9 cellular contexts compared by ENCODE assay signal in the genomic region with DNA sequence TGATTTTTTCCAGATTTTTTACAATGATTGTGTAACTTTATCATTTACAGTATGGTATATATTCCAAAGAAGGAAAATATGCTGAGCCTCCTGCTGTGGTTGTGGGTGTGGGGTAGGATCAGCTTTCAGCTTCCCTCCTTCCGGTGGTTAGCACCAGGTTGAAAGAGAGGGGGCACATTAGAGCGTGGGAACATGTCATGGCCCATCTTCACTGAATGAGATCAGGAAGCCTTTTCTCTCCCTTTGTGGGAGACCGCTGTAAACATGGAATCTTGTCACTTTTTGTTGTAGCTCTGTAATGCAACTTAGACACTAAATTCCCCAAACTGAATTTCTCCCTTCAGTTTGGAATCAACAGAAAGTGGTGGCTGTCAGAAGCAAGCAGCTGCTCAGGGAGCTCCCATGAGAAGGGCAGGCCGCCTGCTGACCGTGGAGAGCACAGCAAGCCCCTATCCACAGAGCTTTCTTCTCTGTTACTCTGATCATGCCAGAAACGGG.
DNase-seq lines count a peak whose midpoint lies in the region; ATAC-seq, FAIRE-seq and TF ChIP-seq lines count a peak whose summit lies in the region.
"Had no signal": no experiment of that assay in that cellular context is flagged by ENCODE, and none has a peak within 500 bp of the region (broad histone marks: within the 10 kb centered on the region; RNA-seq: fewer than 3 reads in every experiment).

No MANE protein-coding gene starts in this region.

- H3K79me1 ChIP-seq in IMR-90 (ENCODE audit: low read depth in 1 of 2, low read length in 2 of 2), result 0 out of 4 replicates have a peak, but pooled peaks cover under 1 to 7% of the 10 kb centered on the region in 2 experiments

- dilution Hi-C loops in IMR-90 (cut with HindIII; ENCODE audit: low sequenced_read_pairs, unreplicated experiment), result loop anchor here (25.0 kb wide), 1 partner anchor 471 kb away; a partner anchor contains a TSS

- peaks cover 9% of the 10 kb centered on the region for H3K9me1 ChIP-seq in IMR-90 (ENCODE audit: insufficient read depth, low read length)

- H2AFZ ChIP-seq in IMR-90 (replicated peaks; ENCODE audit: low read length, poor library complexity), result peak overlapping the region; percentile 6

- peak overlapping the region; percentile 66 for H2BK120ac ChIP-seq in IMR-90 (ENCODE audit: low read depth, low read length)

- peak overlapping the region; percentile 29 for H4K91ac ChIP-seq in IMR-90 (ENCODE audit: insufficient read depth, low read depth, low read length)

- H3K23ac ChIP-seq in IMR-90 (ENCODE audit: low read depth, low read length), result peak overlapping the region; percentile 54; the same call in 1 of the 2 replicates

- peak overlapping the region; percentile 71 for H2BK5ac ChIP-seq in IMR-90 (ENCODE audit: low read depth, low read length, poor library complexity, severe bottlenecking)

- no peak overlapping the region for H3K27ac Mint-ChIP-seq in activated naive CD4-positive, alpha-beta T cell treated with anti-CD3 and anti-CD28 coated beads, Interleukin-2, amount 50 U/mL, for 72 hours

- peaks cover 29% of the 10 kb centered on the region for H3K4me1 ChIP-seq in IMR-90 (ENCODE audit: control insufficient read depth, insufficient read depth, low read length)
- peaks cover 0 to 30% (median 10%) of the 10 kb centered on the region in 4 donors for H3K4me1 ChIP-seq in right lobe of liver
- H3K4me1 ChIP-seq: pancreas had no signal

- peak; percentile 64 for ATAC-seq in IMR-90 (ENCODE audit: low read depth)
- ATAC-seq in right lobe of liver, result peak in 3 of 4 donors; percentile 17 to 44 (median 24)
- ATAC-seq in HG02623 (IDR thresholded peaks at IDR 0.05; ENCODE audit: unreplicated experiment), result no peak
- no peak for ATAC-seq in activated naive CD4-positive, alpha-beta T cell treated with anti-CD3 and anti-CD28 coated beads, Interleukin-2, amount 50 U/mL, for 72 hours

- peak; percentile 48 for TF ChIP-seq CTCF in AG10803 (conservative IDR thresholded peaks at IDR 0.05; ENCODE audit: low read length)
- peak; percentile 62 for TF ChIP-seq CTCF in IMR-90 (conservative IDR thresholded peaks at IDR 0.05; ENCODE audit: low read depth, low read length)
- peak in 1 of 4 donors; percentile 21 for TF ChIP-seq CTCF in right lobe of liver (IDR thresholded peaks at IDR 0.05)

- no TSS peak for BruUV-seq in IMR-90 (replicated peaks; lab: Mats Ljungman, UMichigan)

- H3K27ac ChIP-seq in IMR-90 (ENCODE audit: insufficient read depth, low read length) (peak overlapping the region; percentile 27), right lobe of liver (no peak overlapping the region)
- H3K27ac ChIP-seq: pancreas had no signal

- H2AK5ac ChIP-seq in IMR-90 (ENCODE audit: low read depth, low read length), result peak overlapping the region; percentile 83

- H3K4me2 ChIP-seq in IMR-90 (ENCODE audit: low read depth, low read length), result peak overlapping the region; percentile 12; the same call in 1 of the 2 replicates

- peak; percentile 64 for TF ChIP-seq RAD21 in IMR-90 (IDR thresholded peaks at IDR 0.05; ENCODE audit: low read length)

- H3K9me3 ChIP-seq in IMR-90 (ENCODE audit: control insufficient read depth, insufficient read depth, low read length) (no peaks in the 10 kb centered on the region), right lobe of liver (no peaks in the 10 kb centered on the region)
- H3K9me3 ChIP-seq: pancreas had no signal

- peak overlapping the region; percentile 52; the same call in 1 of the 2 replicates for H3K18ac ChIP-seq in IMR-90 (ENCODE audit: low read depth, low read length)

- H3K9ac ChIP-seq in IMR-90 (ENCODE audit: low read depth, low read length), result peak overlapping the region; percentile 20; the same call in 1 of the 2 replicates

- no peaks in the 10 kb centered on the region for H3K9me3 Mint-ChIP-seq in activated naive CD4-positive, alpha-beta T cell treated with anti-CD3 and anti-CD28 coated beads, Interleukin-2, amount 50 U/mL, for 72 hours

- H3K36me3 ChIP-seq in IMR-90 (ENCODE audit: control insufficient read depth, insufficient read depth, low read length) (no peaks in the 10 kb centered on the region; the same call in 1 of the 2 replicates), right lobe of liver (no peaks in the 10 kb centered on the region)
- H3K36me3 ChIP-seq: pancreas had no signal

- peak overlapping the region; percentile 51; the same call in 1 of the 2 replicates for H3K56ac ChIP-seq in IMR-90 (ENCODE audit: extremely low read depth, insufficient read depth, low read length)

- H4K5ac ChIP-seq in IMR-90 (ENCODE audit: low read depth, low read length), result peak overlapping the region; percentile 19

- H4K20me1 ChIP-seq in IMR-90 (ENCODE audit: insufficient read depth, low read length), result peaks cover 4% of the 10 kb centered on the region; the same call in 1 of the 2 replicates

- DNase-seq in AG10803 (ENCODE audit: low read depth), result no peak
- peak; percentile 87 for DNase-seq in IMR-90
- peak; percentile 23 for DNase-seq in cerebellar cortex (ENCODE audit: low spot score)
- no peak for DNase-seq in right lobe of liver
- no peak for DNase-seq in GM12892 (ENCODE audit: insufficient read length)
- DNase-seq in amniotic stem cell (lab: John Stamatoyannopoulos, UW), result no peak
- no peak for DNase-seq in activated naive CD4-positive, alpha-beta T cell treated with anti-CD3 and anti-CD28 coated beads, Interleukin-2, amount 50 U/mL, for 72 hours (ENCODE audit: low spot score in 2 of 2)
- DNase-seq: pancreas had no signal

- no peak overlapping the region for H3K4me3 ChIP-seq in AG10803 (ENCODE audit: low read length)
- H3K4me3 ChIP-seq in IMR-90 (ENCODE audit: insufficient read depth, low read depth, low read length), result no peak overlapping the region
- H3K4me3 ChIP-seq in right lobe of liver, result no peak overlapping the region
- H3K4me3 ChIP-seq: pancreas had no signal

- WGBS in IMR-90 (ENCODE audit: extremely low coverage in 2 of 2, insufficient read length in 1 of 2), 2 experiments, result no CpG with 5 or more reads among the region's 6 CpGs
- 39% methylated on average over 6 of the region's 6 CpGs for WGBS in right lobe of liver (ENCODE audit: insufficient coverage, low coverage, low lambda C conversion rate, missing lambda C conversion rate)

- H4K8ac ChIP-seq in IMR-90 (ENCODE audit: low read depth in 2 of 2, low read length in 2 of 2), result peak overlapping the region; percentile 57 to 72

- in situ Hi-C loops in IMR-90 (cut with MboI; ENCODE audit: low sequenced_read_pairs), result loop anchor here (5.0 kb wide), 2 partner anchors 286 to 471 kb away; no protein-coding TSS in a partner anchor

- POLR2A ChIA-PET in IMR-90 (lab: Charles Lee; ENCODE audit: unreplicated experiment), result interaction anchor here (0.5 kb wide), 1 partner anchor 284 kb away, joined by 5 read pairs; no protein-coding TSS in a partner anchor

- H3K14ac ChIP-seq in IMR-90 (replicated peaks; ENCODE audit: low read depth, low read length), result peak overlapping the region; percentile 47

- H3K27me3 ChIP-seq in IMR-90 (ENCODE audit: control insufficient read depth, insufficient read depth, low read length), result no peaks in the 10 kb centered on the region
- no peaks in the 10 kb centered on the region for H3K27me3 ChIP-seq in right lobe of liver
- H3K27me3 ChIP-seq: pancreas had no signal

- FAIRE-seq in GM12892 (lab: Jason Lieb, UNC), result no peak
- FAIRE-seq: pancreas had no signal

- H2BK20ac ChIP-seq in IMR-90 (ENCODE audit: low read depth, low read length), result peak overlapping the region; percentile 70; the same call in 1 of the 2 replicates

- H2AK9ac ChIP-seq in IMR-90 (replicated peaks; ENCODE audit: low read depth, low read length, poor library complexity), result no peak overlapping the region

- CTCF ChIA-PET in IMR-90 (lab: Yijun Ruan, JAX), result interaction anchor here (0.6 to 1.9 kb wide), 9 partner anchors 8 to 470 kb away, joined by 3 to 27 read pairs (median 4); no protein-coding TSS in a partner anchor

- peak; percentile 55 for TF ChIP-seq POLR2A in IMR-90 (IDR thresholded peaks at IDR 0.05; ENCODE audit: low read depth, low read length)
- no peak for TF ChIP-seq POLR2A in right lobe of liver (IDR thresholded peaks at IDR 0.05)
- no peak for TF ChIP-seq POLR2A in GM12892 (IDR thresholded peaks at IDR 0.05; ENCODE audit: low read depth, low read length)

- peak overlapping the region; percentile 80; the same call in 2 of the 3 replicates for H2BK15ac ChIP-seq in IMR-90 (ENCODE audit: low read depth, low read length)

- H3K36me3 Mint-ChIP-seq in activated naive CD4-positive, alpha-beta T cell treated with anti-CD3 and anti-CD28 coated beads, Interleukin-2, amount 50 U/mL, for 72 hours, result peaks cover 0 to 5% of the 10 kb centered on the region in 2 donors

- intact Hi-C loops in IMR-90 (cut with micrococcal nuclease), result loop anchor here (1.0 to 5.0 kb wide), 3 partner anchors 283 to 471 kb away; no protein-coding TSS in a partner anchor
- intact Hi-C loops in right lobe of liver (cut with DNase I), result loop anchor here in 1 of 2 donors (10.0 kb wide), 2 partner anchors 283 to 473 kb away; a partner anchor contains a TSS

- H3K4ac ChIP-seq in IMR-90 (ENCODE audit: low read depth, low read length), result peak overlapping the region; percentile 72; the same call in 1 of the 2 replicates

TF ChIP-seq in IMR-90, 13 proteins besides CTCF, POLR2A, EP300 and RAD21 (continues in another document):
- no peak for TF ChIP-seq NFE2L2 (IDR thresholded peaks at IDR 0.05; ENCODE audit: low read depth, low read length)
- TF ChIP-seq MAFK (IDR thresholded peaks at IDR 0.05; ENCODE audit: low read depth, low read length), result no peak
- no peak for TF ChIP-seq RFX5 (IDR thresholded peaks at IDR 0.05; ENCODE audit: low read depth, low read length)
- TF ChIP-seq BHLHE40 (IDR thresholded peaks at IDR 0.05; ENCODE audit: low read depth, low read length), result no peak
- TF ChIP-seq MAZ (IDR thresholded peaks at IDR 0.05; ENCODE audit: borderline replicate concordance, low read depth, low read length), result peak; percentile 50; the same call in 1 of the 2 replicates
- TF ChIP-seq MXI1 (IDR thresholded peaks at IDR 0.05; ENCODE audit: borderline replicate concordance, low read depth, low read length), result no peak
- peak; percentile 68 for TF ChIP-seq CEBPB (IDR thresholded peaks at IDR 0.05; ENCODE audit: low read depth, low read length)
- TF ChIP-seq FOS (IDR thresholded peaks at IDR 0.05; ENCODE audit: low read depth, low read length), result no peak
- no peak for TF ChIP-seq RCOR1 (IDR thresholded peaks at IDR 0.05; ENCODE audit: insufficient replicate concordance, low read length)
- TF ChIP-seq SMC3 (IDR thresholded peaks at IDR 0.05; ENCODE audit: low read depth, low read length), result peak; percentile 78
- TF ChIP-seq, protein P1, sequence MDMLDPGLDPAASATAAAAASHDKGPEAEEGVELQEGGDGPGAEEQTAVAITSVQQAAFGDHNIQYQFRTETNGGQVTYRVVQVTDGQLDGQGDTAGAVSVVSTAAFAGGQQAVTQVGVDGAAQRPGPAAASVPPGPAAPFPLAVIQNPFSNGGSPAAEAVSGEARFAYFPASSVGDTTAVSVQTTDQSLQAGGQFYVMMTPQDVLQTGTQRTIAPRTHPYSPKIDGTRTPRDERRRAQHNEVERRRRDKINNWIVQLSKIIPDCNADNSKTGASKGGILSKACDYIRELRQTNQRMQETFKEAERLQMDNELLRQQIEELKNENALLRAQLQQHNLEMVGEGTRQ (IDR thresholded peaks at IDR 0.05; ENCODE audit: low read depth, low read length), result no peak

Comparison
In these comparisons a context has a peak if more than half of its experiments do, and no peak if none do; other contexts are left out.
1. DNase-seq: peak in IMR-90 (single experiment) and cerebellar cortex (single experiment); none in AG10803 (single experiment), right lobe of liver (0 of 3), GM12892 (single experiment), amniotic stem cell (single experiment) and activated naive CD4-positive, alpha-beta T cell treated with anti-CD3 and anti-CD28 coated beads, Interleukin-2, amount 50 U/mL, for 72 hours (0 of 2).
2. ATAC-seq: peak in IMR-90 (single experiment) and right lobe of liver (3 of 4); none in HG02623 (single experiment) and activated naive CD4-positive, alpha-beta T cell treated with anti-CD3 and anti-CD28 coated beads, Interleukin-2, amount 50 U/mL, for 72 hours (0 of 2).